In genomic region chr1:171683826-171684225, GRCh38 we compare ENCODE assay signal across 27 cellular contexts. TPM values are rescaled to one million over a fixed set of nuclear protein-coding genes. Genes with fewer than 3 reads are reported as not detected.
"Had no signal": no experiment of that assay in that cellular context is flagged by ENCODE, and none has a peak within 500 bp of the region (broad histone marks: within the 10 kb centered on the region; RNA-seq: fewer than 3 reads in every experiment).

No MANE protein-coding gene starts in this region.

- H3K27ac Mint-ChIP-seq: IgD-negative memory B cell had no signal

- H3K27ac ChIP-seq: HL-60, RWPE1 had no signal

- ATAC-seq: Panc1, PC-3 had no signal

- H3K4me1 Mint-ChIP-seq: IgD-negative memory B cell had no signal

- H3K9me3 ChIP-seq: SK-N-SH had no signal

- H3K4me3 Mint-ChIP-seq: IgD-negative memory B cell had no signal

- H3K4me2 ChIP-seq: SK-N-SH had no signal

- H3K9ac ChIP-seq: SK-N-SH had no signal

- FAIRE-seq: HTR-8/SVneo had no signal

- DNase-seq: KBM-7, MV-4-11, NCI-H1048, NCI-H1105, NCI-H1417, NCI-H1436 treated with DMSO at 0.1 percent for 48 hours, NCI-H1694, NCI-H2029, NCI-H2081 treated with DMSO at 0.1 percent for 48 hours, NCI-H2171, NCI-H226, NCI-H446, NCI-H510A, NCI-H524 treated with DMSO at 0.1 percent for 48 hours, NCI-H69, NCI-H774, PC-3, SHP77, SK-N-SH had no signal

RNA-seq across cellular contexts. Expression of gene MYOC, which starts 31.3 kb away (rescaled TPM):
- total RNA-seq: LHCN-M2, MCF 10A, PC-3, SK-MEL-5 had no signal
- polyA plus RNA-seq: IgD-negative memory B cell, SK-N-SH had no signal
